In genomic region chr20:45646898-45647297, GRCh38 we compare ENCODE assay signal across 10 cellular contexts. TPM values are rescaled to one million over a fixed set of nuclear protein-coding genes. Genes with fewer than 3 reads are reported as not detected.
"Had no signal": no experiment of that assay in that cellular context is flagged by ENCODE, and none has a peak within 500 bp of the region (broad histone marks: within the 10 kb centered on the region; RNA-seq: fewer than 3 reads in every experiment).

No MANE protein-coding gene starts in this region.

- ATAC-seq: GM23338 had no signal

- H3K4me3 ChIP-seq: GM23338 had no signal

- FAIRE-seq: H1, H54, HepG2 had no signal

- H3K27ac ChIP-seq: HL-60, KMS-11 had no signal

- DNase-seq: H9, HCEC 1CT, KBM-7 had no signal

RNA-seq across cellular contexts. Expression of gene WFDC9, which starts 15.8 kb away (rescaled TPM):
- total RNA-seq: GM23338, H1, H9, HepG2, HT1080 had no signal

RNA-seq across cellular contexts. Expression of gene WFDC10A, which starts 17.4 kb away (rescaled TPM):
- total RNA-seq: GM23338, H1, H9, HepG2, HT1080 had no signal

RNA-seq across cellular contexts. Expression of gene WFDC11, which starts 23.1 kb away (rescaled TPM):
- total RNA-seq: GM23338, H1, H9, HepG2, HT1080 had no signal

RNA-seq across cellular contexts. Expression of gene WFDC13, which starts 54.9 kb away (rescaled TPM):
- total RNA-seq: GM23338, H1, H9, HepG2, HT1080 had no signal

RNA-seq across cellular contexts. Expression of gene WFDC10B, which starts 57.9 kb away (rescaled TPM):
- total RNA-seq: GM23338, H9, HepG2 had no signal
